Comparison of ENCODE assay signal across 8 cellular contexts in the genomic region with DNA sequence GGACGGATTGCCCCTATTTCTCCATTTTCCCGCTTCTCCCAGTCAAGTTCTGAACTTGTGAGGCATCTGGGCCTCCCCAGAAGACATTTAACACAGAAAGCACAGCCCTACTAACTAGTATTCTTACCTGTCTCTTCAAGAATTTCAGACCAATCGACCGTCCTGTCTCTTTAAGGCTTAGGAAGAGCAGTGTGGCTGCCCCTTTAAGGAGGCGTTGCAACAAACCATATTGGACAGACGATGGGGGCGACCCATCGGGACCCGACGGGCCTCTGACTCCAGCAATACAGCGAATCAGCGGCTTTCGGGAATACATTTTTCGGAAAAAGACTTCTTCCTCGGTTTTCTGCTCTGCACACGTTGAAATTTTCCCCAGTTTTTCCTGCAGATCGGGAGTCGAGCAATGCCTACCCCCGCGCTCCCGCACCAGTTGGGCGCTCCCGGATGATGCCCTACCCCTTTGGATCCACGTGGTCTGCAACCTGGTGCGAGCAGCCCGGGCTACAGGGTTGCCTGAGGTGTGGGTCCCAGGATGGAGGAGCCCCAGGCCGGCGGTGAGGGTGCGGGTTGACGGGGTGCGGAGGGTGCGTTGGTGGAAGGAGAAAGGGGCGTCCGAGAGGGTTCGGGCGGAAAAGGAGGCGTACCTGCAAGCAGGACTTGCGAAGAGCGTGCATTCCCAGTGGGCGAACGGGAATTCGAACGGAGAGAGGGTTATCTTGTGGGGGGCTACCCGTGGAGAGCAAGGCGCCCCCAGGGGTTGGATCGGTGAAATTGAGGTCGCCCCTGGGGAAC.
DNase-seq lines count a peak whose midpoint lies in the region; ATAC-seq and TF ChIP-seq lines count a peak whose summit lies in the region.

A gene with protein sequence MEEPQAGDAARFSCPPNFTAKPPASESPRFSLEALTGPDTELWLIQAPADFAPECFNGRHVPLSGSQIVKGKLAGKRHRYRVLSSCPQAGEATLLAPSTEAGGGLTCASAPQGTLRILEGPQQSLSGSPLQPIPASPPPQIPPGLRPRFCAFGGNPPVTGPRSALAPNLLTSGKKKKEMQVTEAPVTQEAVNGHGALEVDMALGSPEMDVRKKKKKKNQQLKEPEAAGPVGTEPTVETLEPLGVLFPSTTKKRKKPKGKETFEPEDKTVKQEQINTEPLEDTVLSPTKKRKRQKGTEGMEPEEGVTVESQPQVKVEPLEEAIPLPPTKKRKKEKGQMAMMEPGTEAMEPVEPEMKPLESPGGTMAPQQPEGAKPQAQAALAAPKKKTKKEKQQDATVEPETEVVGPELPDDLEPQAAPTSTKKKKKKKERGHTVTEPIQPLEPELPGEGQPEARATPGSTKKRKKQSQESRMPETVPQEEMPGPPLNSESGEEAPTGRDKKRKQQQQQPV (plus strand): TSS at position 480 of the 792 bp plus-strand sequence. CDS start 53 bp downstream, at position 533.

- no peaks in the 10 kb centered on the region for H4K20me1 ChIP-seq in Loucy (ENCODE audit: insufficient read depth, low read length, poor library complexity, severe bottlenecking)

- H3K4me2 ChIP-seq in Loucy (ENCODE audit: low read depth, low read length, poor library complexity, severe bottlenecking) = peak within 1 kb of the TSS; percentile 96

- H3K9me2 ChIP-seq in Loucy (replicated peaks; ENCODE audit: low read depth, low read length) = no peaks in the 10 kb centered on the region

- H3K4me3 Mint-ChIP-seq in nephron = peak within 1 kb of the TSS; percentile 89 to 95 (median 90)

- H3K9me3 Mint-ChIP-seq in nephron = no peaks in the 10 kb centered on the region

- H3K79me2 ChIP-seq in Loucy (ENCODE audit: insufficient read depth, low read length) = peaks cover 4% of the 10 kb centered on the region; the same call in 1 of the 2 replicates

- no peaks in the 10 kb centered on the region for H3K36me3 ChIP-seq in Loucy (ENCODE audit: insufficient read depth, low read length)

- TF ChIP-seq POLR2A in Raji (IDR thresholded peaks at IDR 0.05; ENCODE audit: insufficient read depth, low read depth, low read length) = peak; percentile 80

- no peak for TF ChIP-seq CTCF in Loucy (conservative IDR thresholded peaks at IDR 0.05; ENCODE audit: low read length)
- no peak for TF ChIP-seq CTCF in fibroblast of pulmonary artery (IDR thresholded peaks at IDR 0.05; ENCODE audit: low read length, missing control alignments)
- no peak for TF ChIP-seq CTCF in nephron (IDR thresholded peaks at IDR 0.05; ENCODE audit: unreplicated experiment in 3 of 3)

- peaks cover 18% of the 10 kb centered on the region for H3K36me3 Mint-ChIP-seq in nephron (ENCODE audit: low read depth)

- no peaks in the 10 kb centered on the region for H3K9me3 ChIP-seq in Loucy (ENCODE audit: insufficient read depth, low read depth, low read length)

- H2AFZ ChIP-seq in Loucy (ENCODE audit: low read length) = peak within 1 kb of the TSS; percentile 94

- H3K27me3 ChIP-seq in Loucy (ENCODE audit: insufficient read depth, low read length, poor library complexity, severe bottlenecking) = no peaks in the 10 kb centered on the region

- peak; percentile 77 for ATAC-seq in stimulated activated naive CD8-positive, alpha-beta T cell treated with anti-CD3 and anti-CD28 coated beads, Interleukin-15, Interleukin-2, amounts not matched to agents 100 U/mL and 50 U/mL, for 24 hours

- H3K4me1 ChIP-seq in Loucy (ENCODE audit: insufficient read depth, low read length, poor library complexity, severe bottlenecking) = peaks cover 25% of the 10 kb centered on the region

- peaks cover 46% of the 10 kb centered on the region for H3K27me3 Mint-ChIP-seq in nephron (ENCODE audit: low read depth)

- peak; percentile 84 for DNase-seq in EL
- peak; percentile 76 for DNase-seq in GOT3 (lab: John Stamatoyannopoulos, UW)
- peak; percentile 72 for DNase-seq in activated effector memory CD4-positive, alpha-beta T cell treated with Interleukin-2 at 50 U/mL for 16 hours
- peak; percentile 80 for DNase-seq in fibroblast of pulmonary artery (ENCODE audit: low read depth)
- DNase-seq in stimulated activated naive CD8-positive, alpha-beta T cell treated with anti-CD3 and anti-CD28 coated beads, Interleukin-15, Interleukin-2, amounts not matched to agents 100 U/mL and 50 U/mL, for 24 hours = peak; percentile 81

- H3K4me1 Mint-ChIP-seq in nephron = peaks cover 28% of the 10 kb centered on the region

- H3F3A ChIP-seq in Loucy (ENCODE audit: low read depth) = no peaks in the 10 kb centered on the region

- H3K27ac Mint-ChIP-seq in nephron = peak within 1 kb of the TSS; percentile 95 to 99 (median 98)

- peak within 1 kb of the TSS; percentile 88 for H3K4me3 ChIP-seq in Loucy (ENCODE audit: low read length, poor library complexity, severe bottlenecking)
- H3K4me3 ChIP-seq in fibroblast of pulmonary artery (replicated peaks; ENCODE audit: low read depth, low read length) = peak within 1 kb of the TSS; percentile 76

- H3K9ac ChIP-seq in Loucy (ENCODE audit: low read depth, low read length, poor library complexity, severe bottlenecking) = peak within 1 kb of the TSS; percentile 76

Comparison
In these comparisons a context has a peak if more than half of its experiments do, and no peak if none do; other contexts are left out.
1. Peak in every context shown above with its lines: DNase-seq, ATAC-seq and H3K4me3 ChIP-seq.